17 cellular contexts compared by ENCODE assay signal in the genomic region with DNA sequence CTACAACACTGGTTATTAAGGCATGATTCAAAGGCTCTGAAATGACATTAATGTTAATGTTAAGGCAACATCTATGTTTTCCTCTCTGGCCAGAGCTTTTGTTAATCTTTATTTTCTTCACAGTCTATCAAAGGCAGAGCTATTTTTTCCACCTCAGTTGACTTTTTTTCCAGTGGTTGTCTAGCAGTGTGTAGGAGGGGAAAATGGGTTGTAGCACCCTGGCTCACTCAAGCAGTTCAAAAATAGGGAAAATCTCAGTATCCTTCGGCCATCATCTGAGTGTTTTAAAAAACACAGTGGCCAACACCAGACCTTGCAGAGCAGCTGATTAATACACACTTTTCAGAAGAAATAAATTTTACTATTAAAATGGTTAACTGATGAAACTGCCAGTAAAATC. TPM values are rescaled to one million over a fixed set of nuclear protein-coding genes. Genes with fewer than 3 reads are reported as not detected.
DNase-seq lines count a peak whose midpoint lies in the region; ATAC-seq, FAIRE-seq and TF ChIP-seq lines count a peak whose summit lies in the region.
"Had no signal": no experiment of that assay in that cellular context is flagged by ENCODE, and none has a peak within 500 bp of the region (broad histone marks: within the 10 kb centered on the region; RNA-seq: fewer than 3 reads in every experiment).

No MANE protein-coding gene starts in this region.

- no peaks in the 10 kb centered on the region for H3K9me3 ChIP-seq in cardiac muscle cell (ENCODE audit: low read depth)
- no peaks in the 10 kb centered on the region for H3K9me3 ChIP-seq in mesenchymal stem cell (ENCODE audit: control insufficient read depth, low read length)
- no peaks in the 10 kb centered on the region for H3K9me3 ChIP-seq in HepG2 (ENCODE audit: low read length)
- H3K9me3 ChIP-seq: spleen had no signal

- H3K14ac ChIP-seq in mesenchymal stem cell (ENCODE audit: low read length in 2 of 2), result no peak overlapping the region

- no peak overlapping the region for H3K23ac ChIP-seq in mesenchymal stem cell (ENCODE audit: low read length in 2 of 2)

- TF ChIP-seq CTCF in cardiac muscle cell (IDR thresholded peaks at IDR 0.05; ENCODE audit: low read depth, low read length) (no peak), type B pancreatic cell (conservative IDR thresholded peaks at IDR 0.05) (no peak), HepG2 (CRISPR knock-in tag; IDR thresholded peaks at IDR 0.05) (no peak)

- H3K27ac Mint-ChIP-seq in activated naive CD8-positive, alpha-beta T cell, result peak overlapping the region; percentile 77
- no peak overlapping the region for H3K27ac Mint-ChIP-seq in type B pancreatic cell

- TF ChIP-seq RAD21 in HepG2 (CRISPR knock-in tag; IDR thresholded peaks at IDR 0.05), result no peak

- H3K9me3 Mint-ChIP-seq in activated naive CD8-positive, alpha-beta T cell (ENCODE audit: low read depth), result no peaks in the 10 kb centered on the region
- H3K9me3 Mint-ChIP-seq in type B pancreatic cell, result no peaks in the 10 kb centered on the region

- no peak for FAIRE-seq in HepG2 (lab: Jason Lieb, UNC)
- FAIRE-seq: bronchial epithelial cell, G401.6 had no signal

- no peak overlapping the region for H2BK120ac ChIP-seq in mesenchymal stem cell (ENCODE audit: low read depth, low read length)

- TF ChIP-seq POLR2A in HepG2 (IDR thresholded peaks at IDR 0.05; ENCODE audit: insufficient read depth in 1 of 2, low read depth in 2 of 2, low read length in 2 of 2), result no peak

- no TSS peak for BruUV-seq in HepG2 (replicated peaks; lab: Mats Ljungman, UMichigan)

- CTCF ChIA-PET in HepG2 (lab: Yijun Ruan, JAX; ENCODE audit: low intra/inter-chr PET ratio, low total read pairs), result no interaction called here

- no peaks in the 10 kb centered on the region for H3K27me3 Mint-ChIP-seq in activated naive CD8-positive, alpha-beta T cell
- H3K27me3 Mint-ChIP-seq in type B pancreatic cell, result no peaks in the 10 kb centered on the region

- H4K91ac ChIP-seq in mesenchymal stem cell (ENCODE audit: low read length), result no peak overlapping the region

- peaks cover 29% of the 10 kb centered on the region for H3K36me3 Mint-ChIP-seq in activated naive CD8-positive, alpha-beta T cell
- H3K36me3 Mint-ChIP-seq in type B pancreatic cell, result peaks cover 25% of the 10 kb centered on the region

- no CpG with 5 or more reads among the region's 1 CpG for WGBS in mesenchymal stem cell
- 97% methylated on average over 1 of the region's 1 CpG for WGBS in HepG2 (ENCODE audit: low lambda C conversion rate)

- POLR2A ChIA-PET in HepG2 (lab: Yijun Ruan, JAX), result no interaction called here

- peaks cover 11% of the 10 kb centered on the region for H3K79me1 ChIP-seq in mesenchymal stem cell (replicated peaks; ENCODE audit: low read length, poor library complexity, severe bottlenecking)

- peak overlapping the region; percentile 66 for H3K4me3 Mint-ChIP-seq in activated naive CD8-positive, alpha-beta T cell
- peak overlapping the region; percentile 16 for H3K4me3 Mint-ChIP-seq in type B pancreatic cell

- no peak overlapping the region for H3K4ac ChIP-seq in mesenchymal stem cell (ENCODE audit: low read depth in 1 of 2, low read length in 2 of 2)

- peaks cover 69% of the 10 kb centered on the region for H3K4me1 Mint-ChIP-seq in activated naive CD8-positive, alpha-beta T cell (ENCODE audit: low read depth)
- peaks cover 12% of the 10 kb centered on the region for H3K4me1 Mint-ChIP-seq in type B pancreatic cell (ENCODE audit: unreplicated experiment)

- H3K9ac ChIP-seq in mesenchymal stem cell (ENCODE audit: low read length), result peak overlapping the region; percentile 53
- H3K9ac ChIP-seq in HepG2 (ENCODE audit: insufficient read depth, low read depth, low read length), result no peak overlapping the region

- H2BK15ac ChIP-seq in mesenchymal stem cell (ENCODE audit: low read depth, poor library complexity, severe bottlenecking), result no peak overlapping the region

- no peak for DNase-seq in cardiac muscle cell (ENCODE audit: low read depth in 1 of 2, low spot score in 1 of 2)
- no peak for DNase-seq in Right ventricle myocardium inferior (ENCODE audit: missing footprints)
- DNase-seq in mesenchymal stem cell, result no peak
- DNase-seq in type B pancreatic cell (ENCODE audit: extremely low spot score, unreplicated experiment), result no peak
- DNase-seq in NCI-H1417 (lab: John Stamatoyannopoulos, UW), result no peak
- DNase-seq in hepatic stellate cell (ENCODE audit: low spot score), result no peak
- no peak for DNase-seq in HepG2 (ENCODE audit: low spot score)
- DNase-seq: activated CD4-positive, alpha-beta T cell treated with anti-CD3 and anti-CD28 coated beads for 1 hour; Calu3; effector CD8-positive, alpha-beta T cell; left colon; NCI-H748 treated with DMSO at 0.1 percent for 48 hours; spleen; stimulated activated naive CD4-positive, alpha-beta T cell treated with Interleukin-2 at 50 U/mL for 16 hours had no signal

- intact Hi-C loops in Right ventricle myocardium inferior (cut with DNase I) (no loop called here), HepG2 (cut with micrococcal nuclease; ENCODE audit: unreplicated experiment) (no loop called here)

- H3K79me2 ChIP-seq in HepG2 (ENCODE audit: insufficient read depth, low read length), result no peaks in the 10 kb centered on the region

- H2AFZ ChIP-seq in mesenchymal stem cell (ENCODE audit: low read depth, low read length) (no peak overlapping the region), HepG2 (ENCODE audit: low read length) (no peak overlapping the region)

- H2BK5ac ChIP-seq in mesenchymal stem cell (ENCODE audit: low read depth, low read length, poor library complexity, severe bottlenecking), result no peak overlapping the region

- peak overlapping the region in 1 of 2 experiments; percentile 59 for H3K18ac ChIP-seq in mesenchymal stem cell (ENCODE audit: low read depth in 1 of 2, low read length in 2 of 2)

- no peak overlapping the region for H3K4me2 ChIP-seq in mesenchymal stem cell (ENCODE audit: low read length, poor library complexity, severe bottlenecking)
- H3K4me2 ChIP-seq in HepG2 (ENCODE audit: low read depth, low read length), result no peak overlapping the region

- H4K20me1 ChIP-seq in HepG2 (ENCODE audit: insufficient read depth, low read length), result peaks cover 5% of the 10 kb centered on the region; the same call in 1 of the 2 replicates

- H4K8ac ChIP-seq in mesenchymal stem cell (ENCODE audit: low read length), result no peak overlapping the region

- no peaks in the 10 kb centered on the region for H3K27me3 ChIP-seq in cardiac muscle cell
- no peaks in the 10 kb centered on the region for H3K27me3 ChIP-seq in mesenchymal stem cell (ENCODE audit: control insufficient read depth in 1 of 2, insufficient read depth in 1 of 2, low read length in 2 of 2)
- no peaks in the 10 kb centered on the region for H3K27me3 ChIP-seq in HepG2 (ENCODE audit: control insufficient read depth in 1 of 2, insufficient read depth in 2 of 2, low read length in 2 of 2)
- H3K27me3 ChIP-seq: spleen had no signal

- H3K36me3 ChIP-seq in cardiac muscle cell (peaks cover 6% of the 10 kb centered on the region), mesenchymal stem cell (ENCODE audit: control insufficient read depth in 1 of 2, insufficient read depth in 2 of 2, low read depth in 1 of 2, low read length in 2 of 2) (peaks cover 0 to 74% of the 10 kb centered on the region in 2 experiments), HepG2 (replicated peaks in 1 of 2; ENCODE audit: control insufficient read depth in 1 of 2, insufficient read depth in 2 of 2, low read length in 2 of 2) (peaks cover 3 to 7% of the 10 kb centered on the region in 2 experiments; a peak in 3 of 5 replicates)

- peaks cover 11% of the 10 kb centered on the region for H3K4me1 ChIP-seq in cardiac muscle cell (ENCODE audit: low read depth)
- H3K4me1 ChIP-seq in mesenchymal stem cell (ENCODE audit: control insufficient read depth, insufficient read depth, low read depth, low read length), result no peaks in the 10 kb centered on the region
- H3K4me1 ChIP-seq in HepG2 (ENCODE audit: insufficient read depth, low read length), result peaks cover 7% of the 10 kb centered on the region; the same call in 1 of the 2 replicates

- no peak overlapping the region for H2BK12ac ChIP-seq in mesenchymal stem cell (ENCODE audit: low read length in 2 of 2)

- in situ Hi-C loops in HepG2 (cut with HindIII; ENCODE audit: extremely low pct_ligation_motif_present, low pct_unique_long_range_greater_than_20kb), result no loop called here

- no peak overlapping the region for H2AK5ac ChIP-seq in mesenchymal stem cell (ENCODE audit: low read length, severe bottlenecking)

- TF ChIP-seq EP300 in HepG2 (IDR thresholded peaks at IDR 0.05; ENCODE audit: low read depth in 2 of 2, low read length in 2 of 2) (no peak), HepG2 (CRISPR knock-in tag; IDR thresholded peaks at IDR 0.05; ENCODE audit: borderline replicate concordance) (no peak)

- peak overlapping the region; percentile 29 for H3K27ac ChIP-seq in cardiac muscle cell
- H3K27ac ChIP-seq in mesenchymal stem cell (ENCODE audit: low read length, poor library complexity, severe bottlenecking), result no peak overlapping the region
- H3K27ac ChIP-seq in HepG2 (ENCODE audit: extremely low read length, insufficient read depth, low read length), result no peak overlapping the region
- H3K27ac ChIP-seq: spleen had no signal

- no peak overlapping the region for H3K4me3 ChIP-seq in cardiac muscle cell
- H3K4me3 ChIP-seq in mesenchymal stem cell (ENCODE audit: insufficient read depth in 1 of 2, low read depth in 1 of 2, low read length in 2 of 2), result no peak overlapping the region
- H3K4me3 ChIP-seq in HepG2 (replicated peaks in 1 of 3; ENCODE audit: insufficient read depth in 1 of 3, low read depth in 2 of 3, low read length in 3 of 3), result no peak overlapping the region
- H3K4me3 ChIP-seq: spleen had no signal

- ATAC-seq in Right ventricle myocardium inferior (no peak), HepG2 (no peak)
- ATAC-seq: left colon had no signal

RNA-seq across cellular contexts. Expression of a gene that starts 21.4 kb away (rescaled TPM):
- total RNA-seq in cardiac muscle cell (48.2 and 53.1 TPM in 2 replicates), Right ventricle myocardium inferior (54.6 TPM), type B pancreatic cell (ENCODE audit: low replicate concordance) (50.6 and 57.0 TPM in 2 replicates), HepG2 (2016; rRNA removed; fragmentation: Illumina TruSeq; extraction: Trizol) (5.1 and 9.8 TPM in 2 replicates)
- polyA plus RNA-seq in cardiac muscle cell (30.3 and 34.9 TPM in 2 replicates), HepG2 (2011; rRNA removed) (14.9 and 16.4 TPM in 2 replicates)
- polyA plus RNA-seq in mesenchymal stem cell (2013, experiment 1 of 2), result 19.3 TPM
- 16.9 TPM for polyA plus RNA-seq in mesenchymal stem cell (2013, experiment 2 of 2)
- total RNA-seq in HepG2 (2016; cell fraction: cytosol; rRNA removed; fragmentation: Illumina TruSeq; extraction: Trizol; ENCODE audit: low read depth), result 1.1 and 1.6 TPM in 2 replicates
- total RNA-seq in HepG2 (2016; cell fraction: insoluble cytoplasmic fraction; rRNA removed; fragmentation: Illumina TruSeq; extraction: Trizol), result 7.4 and 8.5 TPM in 2 replicates
- 2.3 and 3.5 TPM in 2 replicates for total RNA-seq in HepG2 (2016; cell fraction: membrane; rRNA removed; fragmentation: Illumina TruSeq; extraction: Trizol)
- 36.8 and 38.2 TPM in 2 replicates for total RNA-seq in HepG2 (2016; cell fraction: nucleus; rRNA removed; fragmentation: Illumina TruSeq; extraction: Trizol)
- 5.3 and 9.4 TPM in 2 replicates for polyA plus RNA-seq in HepG2 (2011; cell fraction: cytosol; rRNA removed)
- 24.6 and 25.9 TPM in 2 replicates for polyA plus RNA-seq in HepG2 (2011; cell fraction: nucleus; rRNA removed)
- polyA plus RNA-seq in HepG2 (2012), result 12.7 and 15.0 TPM in 2 replicates
- 0.40 and 0.97 TPM in 2 replicates for polyA plus RNA-seq in HepG2 (2016; cell fraction: cytosol; fragmentation: Illumina TruSeq; extraction: Trizol; ENCODE audit: low read depth)
- 4.2 and 6.6 TPM in 2 replicates for polyA plus RNA-seq in HepG2 (2016; cell fraction: insoluble cytoplasmic fraction; fragmentation: Illumina TruSeq; extraction: Trizol; ENCODE audit: low read depth)
- polyA plus RNA-seq in HepG2 (2016; cell fraction: membrane; fragmentation: Illumina TruSeq; extraction: Trizol; ENCODE audit: low read depth), result 1.3 and 1.9 TPM in 2 replicates
- 17.4 and 22.5 TPM in 2 replicates for polyA plus RNA-seq in HepG2 (2016; cell fraction: nucleus; fragmentation: Illumina TruSeq; extraction: Trizol; ENCODE audit: insufficient read depth, low read depth)
- 4.3 and 14.6 TPM in 2 replicates for polyA minus RNA-seq in HepG2 (2011; rRNA and poly(A)+ RNA removed; ENCODE audit: low replicate concordance)
- 9.0 and 9.7 TPM in 2 replicates for polyA minus RNA-seq in HepG2 (2011; cell fraction: cytosol; rRNA and poly(A)+ RNA removed)
- 226 and 257 TPM in 2 replicates for polyA minus RNA-seq in HepG2 (2011; cell fraction: nucleus; rRNA and poly(A)+ RNA removed)
